In genomic region chr2:73233932-73234832, GRCh38 we compare ENCODE assay signal across 8 cellular contexts. TPM values are rescaled to one million over a fixed set of nuclear protein-coding genes. Genes with fewer than 3 reads are reported as not detected.
DNase-seq lines count a peak whose midpoint lies in the region; ATAC-seq lines count a peak whose summit lies in the region.

Gene CCT7, plus strand, starts transcription at chr2:73234308. Its CDS starts 71 bp downstream, at chr2:73234379.

- no peaks in the 10 kb centered on the region for H3K27me3 ChIP-seq in effector memory CD4-positive, alpha-beta T cell (replicated peaks; ENCODE audit: control insufficient read depth, insufficient read depth, low read length, poor library complexity, severe bottlenecking)

- no peaks in the 10 kb centered on the region for H3K9me3 Mint-ChIP-seq in memory B cell

- H3K9me3 ChIP-seq in effector memory CD4-positive, alpha-beta T cell (ENCODE audit: control insufficient read depth, low read length): no peaks in the 10 kb centered on the region

- POLR2A ChIA-PET in activated CD8-positive, alpha-beta memory T cell treated with anti-CD3 and anti-CD28 coated beads for 36 hours (lab: Charles Lee): interaction anchor here (1.0 to 2.9 kb wide), 9 partner anchors 9 to 163 kb away, joined by 3 to 17 read pairs (median 8); partner anchors contain the start of genes ALMS1, FBXO41 and SFXN5

- peak; percentile 89 for DNase-seq in COLO668 (lab: John Stamatoyannopoulos, UW; ENCODE audit: unreplicated experiment)
- peak; percentile 87 for DNase-seq in HT1080 (ENCODE audit: low read depth)
- DNase-seq in NOMO-1 (lab: John Stamatoyannopoulos, UW; ENCODE audit: unreplicated experiment in 2 of 2): peak; percentile 84
- DNase-seq in effector memory CD4-positive, alpha-beta T cell: peak; percentile 74 to 81 (median 81)
- peak; percentile 83 to 84 for DNase-seq in memory B cell (ENCODE audit: low spot score in 2 of 2)
- peak; percentile 76 for DNase-seq in stimulated activated CD8-positive, alpha-beta memory T cell treated with anti-CD3 and anti-CD28 coated beads, Interleukin-12 subunit alpha, Interleukin-12 subunit beta, amount 100 ng/mL, for 1 hour (ENCODE audit: low read depth)

- H3K36me3 Mint-ChIP-seq in memory B cell: peaks cover 2% of the 10 kb centered on the region

- H3K4me1 Mint-ChIP-seq in memory B cell: peaks cover 26% of the 10 kb centered on the region

- CTCF ChIA-PET in activated CD8-positive, alpha-beta memory T cell treated with anti-CD3 and anti-CD28 coated beads for 36 hours (lab: Charles Lee): interaction anchor here (0.6 to 5.1 kb wide), 6 partner anchors 10 to 618 kb away, joined by 3 to 27 read pairs (median 6); no protein-coding TSS in a partner anchor

- H3K4me3 Mint-ChIP-seq in memory B cell: peak within 1 kb of the TSS; percentile 94

- peak within 1 kb of the TSS; percentile 92 for H3K27ac ChIP-seq in effector memory CD4-positive, alpha-beta T cell (ENCODE audit: insufficient read depth, low read length, poor library complexity, severe bottlenecking)

- H3K36me3 ChIP-seq in effector memory CD4-positive, alpha-beta T cell (ENCODE audit: control insufficient read depth, insufficient read depth, low read length): peaks cover 4% of the 10 kb centered on the region

- peak within 1 kb of the TSS; percentile 69 for H3K4me3 ChIP-seq in effector memory CD4-positive, alpha-beta T cell (ENCODE audit: insufficient read depth, low read depth, low read length, poor library complexity, severe bottlenecking)

- ATAC-seq in GM21360 (IDR thresholded peaks at IDR 0.05; ENCODE audit: unreplicated experiment): peak; percentile 50
- ATAC-seq in memory B cell (ENCODE audit: low read depth): peak; percentile 70

- H3K4me1 ChIP-seq in effector memory CD4-positive, alpha-beta T cell (ENCODE audit: control insufficient read depth, insufficient read depth, low read length, poor library complexity, severe bottlenecking): peaks cover 6% of the 10 kb centered on the region

- no peaks in the 10 kb centered on the region for H3K27me3 Mint-ChIP-seq in memory B cell

- H3K27ac Mint-ChIP-seq in memory B cell: peak within 1 kb of the TSS; percentile 96

RNA-seq across cellular contexts. Expression of gene CCT7, which starts in this region (rescaled TPM):
- total RNA-seq in HT1080 (2014; rRNA removed; shearing (Covaris generic)): 813 and 842 TPM in 2 replicates
- polyA plus RNA-seq in HT1080 (2015; cell fraction: cytosol; rRNA removed): 483 and 485 TPM in 2 replicates
- polyA plus RNA-seq in HT1080 (2015; cell fraction: nucleus; rRNA removed): 559 and 613 TPM in 2 replicates
- total RNA-seq in activated CD8-positive, alpha-beta memory T cell treated with anti-CD3 and anti-CD28 coated beads for 36 hours: 100 to 1,000 TPM; 750 to 751 TPM

Comparison
In these comparisons a context has a peak if more than half of its experiments do, and no peak if none do; other contexts are left out.
1. Peak in every context shown above with its lines: DNase-seq, ATAC-seq, H3K4me3 ChIP-seq and H3K27ac ChIP-seq.